ENCODE assay signal across 16 cellular contexts in genomic region chr22:37299969-37300509, GRCh38. TPM values are rescaled to one million over a fixed set of nuclear protein-coding genes. Genes with fewer than 3 reads are reported as not detected.
DNase-seq lines count a peak whose midpoint lies in the region; ATAC-seq, FAIRE-seq and TF ChIP-seq lines count a peak whose summit lies in the region.
"Had no signal": no experiment of that assay in that cellular context is flagged by ENCODE, and none has a peak within 500 bp of the region (broad histone marks: within the 10 kb centered on the region; RNA-seq: fewer than 3 reads in every experiment).

No MANE protein-coding gene starts in this region.

- H3K27me3 Mint-ChIP-seq in activated T-helper 2 cell treated with anti-CD3 and anti-CD28 coated beads, Interferon-gamma antibody, Interleukin-2, Interleukin-4, amounts not matched to agents 10 μg/mL and 5 μg/mL and 100 μg/mL, durations not matched to agents 14 hours and 24 hours and 36 hours (ENCODE audit: low read depth) = no peaks in the 10 kb centered on the region
- H3K27me3 Mint-ChIP-seq in natural killer cell treated with Interleukin-12 subunit alpha and Interleukin-12 subunit beta and Interleukin-15 and Interleukin-18, amount 100 ng/mL, for 72 hours = no peaks in the 10 kb centered on the region

- H3K9me3 Mint-ChIP-seq in activated T-helper 2 cell treated with anti-CD3 and anti-CD28 coated beads, Interferon-gamma antibody, Interleukin-2, Interleukin-4, amounts not matched to agents 10 μg/mL and 5 μg/mL and 100 μg/mL, durations not matched to agents 14 hours and 24 hours and 36 hours = no peaks in the 10 kb centered on the region
- no peaks in the 10 kb centered on the region for H3K9me3 Mint-ChIP-seq in natural killer cell treated with Interleukin-12 subunit alpha and Interleukin-12 subunit beta and Interleukin-15 and Interleukin-18, amount 100 ng/mL, for 72 hours

- intact Hi-C loops in activated T-helper 2 cell treated with anti-CD3 and anti-CD28 coated beads, Interferon-gamma antibody, Interleukin-2, Interleukin-4, amounts not matched to agents 10 μg/mL and 5 μg/mL and 100 μg/mL, durations not matched to agents 14 hours and 24 hours and 36 hours (cut with micrococcal nuclease) = no loop called here

- CTCF ChIA-PET in SK-N-SH (lab: Yijun Ruan, JAX) = interaction anchor here (1.3 to 4.3 kb wide), 4 partner anchors 16 to 157 kb away, joined by 4 to 16 read pairs (median 10); no protein-coding TSS in a partner anchor

- POLR2A ChIA-PET in SK-N-SH (lab: Yijun Ruan, JAX) = no interaction called here

- peak overlapping the region; percentile 54 for H3K4me3 Mint-ChIP-seq in activated T-helper 2 cell treated with anti-CD3 and anti-CD28 coated beads, Interferon-gamma antibody, Interleukin-2, Interleukin-4, amounts not matched to agents 10 μg/mL and 5 μg/mL and 100 μg/mL, durations not matched to agents 14 hours and 24 hours and 36 hours (ENCODE audit: low read depth)
- peak overlapping the region; percentile 78 for H3K4me3 Mint-ChIP-seq in natural killer cell treated with Interleukin-12 subunit alpha and Interleukin-12 subunit beta and Interleukin-15 and Interleukin-18, amount 100 ng/mL, for 72 hours

- peak overlapping the region; percentile 91 for H3K27ac Mint-ChIP-seq in activated T-helper 2 cell treated with anti-CD3 and anti-CD28 coated beads, Interferon-gamma antibody, Interleukin-2, Interleukin-4, amounts not matched to agents 10 μg/mL and 5 μg/mL and 100 μg/mL, durations not matched to agents 14 hours and 24 hours and 36 hours
- peak overlapping the region; percentile 89 to 100 for H3K27ac Mint-ChIP-seq in natural killer cell treated with Interleukin-12 subunit alpha and Interleukin-12 subunit beta and Interleukin-15 and Interleukin-18, amount 100 ng/mL, for 72 hours

- no peaks in the 10 kb centered on the region for H3K9me3 ChIP-seq in SK-N-SH
- H3K9me3 ChIP-seq: SJCRH30 had no signal

- TF ChIP-seq POLR2A in GM12892 (IDR thresholded peaks at IDR 0.05; ENCODE audit: low read depth, low read length) (no peak), GM18505 (IDR thresholded peaks at IDR 0.05; ENCODE audit: borderline replicate concordance, extremely low read depth, insufficient read depth, insufficient read length) (no peak)

- no peak overlapping the region for H2AFZ ChIP-seq in SK-N-SH (ENCODE audit: low read depth)
- H2AFZ ChIP-seq: parathyroid adenoma had no signal

- TF ChIP-seq RAD21 in SK-N-SH (IDR thresholded peaks at IDR 0.05; ENCODE audit: low read length) = no peak

- no peak for TF ChIP-seq CTCF in SK-N-SH (IDR thresholded peaks at IDR 0.05)

- no peak overlapping the region for H3K27ac ChIP-seq in SK-N-SH (ENCODE audit: low read depth in 2 of 2, low read length in 1 of 2)
- H3K27ac ChIP-seq: KMS-11, parathyroid adenoma, SJCRH30 had no signal

- H3F3A ChIP-seq in SK-N-SH (replicated peaks; ENCODE audit: insufficient read depth) = no peaks in the 10 kb centered on the region

- H3K4me1 Mint-ChIP-seq in activated T-helper 2 cell treated with anti-CD3 and anti-CD28 coated beads, Interferon-gamma antibody, Interleukin-2, Interleukin-4, amounts not matched to agents 10 μg/mL and 5 μg/mL and 100 μg/mL, durations not matched to agents 14 hours and 24 hours and 36 hours (ENCODE audit: low read depth) = peaks cover 56% of the 10 kb centered on the region
- peaks cover 55 to 58% of the 10 kb centered on the region in 2 donors for H3K4me1 Mint-ChIP-seq in natural killer cell treated with Interleukin-12 subunit alpha and Interleukin-12 subunit beta and Interleukin-15 and Interleukin-18, amount 100 ng/mL, for 72 hours (ENCODE audit: low read depth in 2 of 2)

- peaks cover 3 to 15% of the 10 kb centered on the region in 2 experiments; a peak in 3 of 4 replicates for H3K4me1 ChIP-seq in SK-N-SH (ENCODE audit: control insufficient read depth in 1 of 2, insufficient read depth in 2 of 2, low read depth in 1 of 2, low read length in 1 of 2)
- H3K4me1 ChIP-seq: parathyroid adenoma, SJCRH30 had no signal

- no peak overlapping the region for H3K9ac ChIP-seq in SK-N-SH
- H3K9ac ChIP-seq: KMS-11, parathyroid adenoma had no signal

- no peak for ATAC-seq in SK-N-SH treated with all-trans-retinoic acid at 6 μM for 48 hours
- no peak for ATAC-seq in natural killer cell treated with Interleukin-12 subunit alpha and Interleukin-12 subunit beta and Interleukin-15 and Interleukin-18, amount 100 ng/mL, for 72 hours
- ATAC-seq in GM21528 (IDR thresholded peaks at IDR 0.05; ENCODE audit: low FRiP score, unreplicated experiment) = no peak
- no peak for ATAC-seq in GM18505 (IDR thresholded peaks at IDR 0.05; ENCODE audit: unreplicated experiment)

- H3K4me2 ChIP-seq in SK-N-SH = no peak overlapping the region
- H3K4me2 ChIP-seq: KMS-11 had no signal

- H3K79me2 ChIP-seq in SK-N-SH (ENCODE audit: insufficient read depth) = no peaks in the 10 kb centered on the region
- H3K79me2 ChIP-seq: parathyroid adenoma had no signal

- WGBS in SK-N-SH (ENCODE audit: low lambda C conversion rate) = 92% methylated on average over 4 of the region's 4 CpGs

- peak; percentile 50 for FAIRE-seq in GM12892 (lab: Jason Lieb, UNC)
- FAIRE-seq: astrocyte had no signal

- H3K4me3 ChIP-seq in SK-N-SH (ENCODE audit: low read depth in 2 of 2, low read length in 1 of 2) = no peak overlapping the region
- H3K4me3 ChIP-seq: coronary artery, SJCRH30 had no signal

- H3K36me3 ChIP-seq in SK-N-SH (replicated peaks in 1 of 2; ENCODE audit: control insufficient read depth in 1 of 2, insufficient read depth in 2 of 2, low read length in 1 of 2) = no peaks in the 10 kb centered on the region
- H3K36me3 ChIP-seq: SJCRH30 had no signal

- DNase-seq in SK-N-SH (no peak), GM12892 (ENCODE audit: insufficient read length) (no peak), AML-193 (lab: John Stamatoyannopoulos, UW) (no peak)
- DNase-seq in activated T-helper 2 cell treated with anti-CD3 and anti-CD28 coated beads, Interferon-gamma antibody, Interleukin-2, Interleukin-4, amounts not matched to agents 10 μg/mL and 5 μg/mL and 100 μg/mL, durations not matched to agents 14 hours and 24 hours and 36 hours (ENCODE audit: low spot score) = no peak
- DNase-seq in natural killer cell treated with Interleukin-12 subunit alpha and Interleukin-12 subunit beta and Interleukin-15 and Interleukin-18, amount 100 ng/mL, for 72 hours (ENCODE audit: low spot score) = no peak
- DNase-seq: kidney glomerular epithelial cell, NCI-H1417 treated with DMSO at 0.1 percent for 48 hours, SJCRH30 had no signal

- H3K27me3 ChIP-seq in SK-N-SH (ENCODE audit: insufficient read depth) = no peaks in the 10 kb centered on the region
- H3K27me3 ChIP-seq: SJCRH30 had no signal

- no peaks in the 10 kb centered on the region for H3K9me2 ChIP-seq in SK-N-SH

- no peaks in the 10 kb centered on the region for H4K20me1 ChIP-seq in SK-N-SH (ENCODE audit: insufficient read depth)

- peaks cover 78% of the 10 kb centered on the region for H3K36me3 Mint-ChIP-seq in activated T-helper 2 cell treated with anti-CD3 and anti-CD28 coated beads, Interferon-gamma antibody, Interleukin-2, Interleukin-4, amounts not matched to agents 10 μg/mL and 5 μg/mL and 100 μg/mL, durations not matched to agents 14 hours and 24 hours and 36 hours (ENCODE audit: low read depth)
- H3K36me3 Mint-ChIP-seq in natural killer cell treated with Interleukin-12 subunit alpha and Interleukin-12 subunit beta and Interleukin-15 and Interleukin-18, amount 100 ng/mL, for 72 hours = peaks cover 7% of the 10 kb centered on the region

- TF ChIP-seq EP300 in SK-N-SH (IDR thresholded peaks at IDR 0.05; ENCODE audit: borderline replicate concordance in 1 of 2, low read depth in 1 of 2, low read length in 1 of 2) = no peak

TF ChIP-seq in SK-N-SH treated with all-trans-retinoic acid at 6 μM for 48 hours, 23 proteins besides CTCF, POLR2A, EP300 and RAD21:
- TF ChIP-seq ZFP3 (CRISPR knock-in tag; IDR thresholded peaks at IDR 0.05) = peak; percentile 97
- TF ChIP-seq CSDC2 (CRISPR knock-in tag; IDR thresholded peaks at IDR 0.05) = no peak

TF ChIP-seq in SK-N-SH, 30 proteins besides CTCF, POLR2A, EP300 and RAD21 (continues in another document):
- TF ChIP-seq ELF1 (IDR thresholded peaks at IDR 0.05) (no peak), PBX3 (IDR thresholded peaks at IDR 0.05) (no peak), GATA2 (CRISPR knock-in tag; IDR thresholded peaks at IDR 0.05) (no peak)
- TF ChIP-seq, protein P1, sequence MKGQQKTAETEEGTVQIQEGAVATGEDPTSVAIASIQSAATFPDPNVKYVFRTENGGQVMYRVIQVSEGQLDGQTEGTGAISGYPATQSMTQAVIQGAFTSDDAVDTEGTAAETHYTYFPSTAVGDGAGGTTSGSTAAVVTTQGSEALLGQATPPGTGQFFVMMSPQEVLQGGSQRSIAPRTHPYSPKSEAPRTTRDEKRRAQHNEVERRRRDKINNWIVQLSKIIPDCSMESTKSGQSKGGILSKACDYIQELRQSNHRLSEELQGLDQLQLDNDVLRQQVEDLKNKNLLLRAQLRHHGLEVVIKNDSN (IDR thresholded peaks at IDR 0.05; ENCODE audit: borderline replicate concordance, low read depth) = no peak

RNA-seq across cellular contexts. Expression of gene CYTH4, which starts 17.7 kb away (rescaled TPM):
- polyA plus RNA-seq in SK-N-SH (2012; rRNA removed) = 0.03 and 0.07 TPM in 2 replicates
- 0.01 and 0.04 TPM in 2 replicates for polyA plus RNA-seq in SK-N-SH (2012; cell fraction: cytosol; rRNA removed)
- polyA plus RNA-seq in SK-N-SH (2012; cell fraction: nucleus; rRNA removed) = 0.08 and 0.13 TPM in 2 replicates
- 12.8 TPM for polyA plus RNA-seq in GM12892 (2012; ENCODE audit: missing spikeins)
- 45.9 and 49.8 TPM in 2 replicates for total RNA-seq in activated T-helper 2 cell treated with anti-CD3 and anti-CD28 coated beads, Interferon-gamma antibody, Interleukin-2, Interleukin-4, amounts not matched to agents 10 μg/mL and 5 μg/mL and 100 μg/mL, durations not matched to agents 14 hours and 24 hours and 36 hours
- 10 to 100 TPM; 36.0 to 41.1 TPM for total RNA-seq in natural killer cell treated with Interleukin-12 subunit alpha and Interleukin-12 subunit beta and Interleukin-15 and Interleukin-18, amount 100 ng/mL, for 72 hours
- total RNA-seq: astrocyte, G401, SJCRH30 had no signal

RNA-seq across cellular contexts. Expression of gene RAC2, which starts 56.0 kb away (rescaled TPM):
- 22.6 and 29.9 TPM in 2 replicates for polyA plus RNA-seq in SK-N-SH (2012; rRNA removed)
- 14.6 and 19.9 TPM in 2 replicates for polyA plus RNA-seq in SK-N-SH (2012; cell fraction: cytosol; rRNA removed)
- 20.3 and 21.2 TPM in 2 replicates for polyA plus RNA-seq in SK-N-SH (2012; cell fraction: nucleus; rRNA removed)
- polyA plus RNA-seq in GM12892 (2012; ENCODE audit: missing spikeins) = 247 TPM
- total RNA-seq in activated T-helper 2 cell treated with anti-CD3 and anti-CD28 coated beads, Interferon-gamma antibody, Interleukin-2, Interleukin-4, amounts not matched to agents 10 μg/mL and 5 μg/mL and 100 μg/mL, durations not matched to agents 14 hours and 24 hours and 36 hours = 499 and 506 TPM in 2 replicates
- 1,000 to 10,000 TPM in 1 of 2 donors, 100 to 1,000 TPM in 1; 666 to 1,078 TPM for total RNA-seq in natural killer cell treated with Interleukin-12 subunit alpha and Interleukin-12 subunit beta and Interleukin-15 and Interleukin-18, amount 100 ng/mL, for 72 hours
- total RNA-seq: G401, SJCRH30 had no signal
